ENCODE assay signal across 8 cellular contexts in genomic region chr1:33460947-33461629, GRCh38. TPM values are rescaled to one million over a fixed set of nuclear protein-coding genes. Genes with fewer than 3 reads are reported as not detected.
DNase-seq lines count a peak whose midpoint lies in the region; ATAC-seq, FAIRE-seq and TF ChIP-seq lines count a peak whose summit lies in the region.

No MANE protein-coding gene starts in this region.

- no peaks in the 10 kb centered on the region for H3K9me3 Mint-ChIP-seq in activated B cell treated with CpG ODN at 0.5 μM for 24 hours

- intact Hi-C loops in activated B cell treated with CpG ODN at 0.5 μM for 24 hours (cut with micrococcal nuclease) = loop anchor here (2.0 kb wide), 1 partner anchor 30 kb away; the partner anchor contains the start of gene PHC2

- no peak for FAIRE-seq in D721Med (lab: Jason Lieb, UNC)

- POLR2A ChIA-PET in activated B cell treated with CpG ODN at 0.5 μM for 24 hours (lab: Charles Lee) = interaction anchor here (0.7 to 1.4 kb wide), 2 partner anchors 206 to 334 kb away, joined by 3 read pairs; no protein-coding TSS in a partner anchor

- peak overlapping the region; percentile 76 for H3K4me3 Mint-ChIP-seq in activated B cell treated with CpG ODN at 0.5 μM for 24 hours

- peak overlapping the region; percentile 75 for H3K27ac Mint-ChIP-seq in activated B cell treated with CpG ODN at 0.5 μM for 24 hours

- peak; percentile 82 for ATAC-seq in GM18868 (IDR thresholded peaks at IDR 0.05; ENCODE audit: unreplicated experiment)
- ATAC-seq in HG03045 (IDR thresholded peaks at IDR 0.05; ENCODE audit: unreplicated experiment) = peak; percentile 70
- ATAC-seq in activated B cell treated with CpG ODN at 0.5 μM for 24 hours (ENCODE audit: low read depth) = peak; percentile 92

- H3K27me3 Mint-ChIP-seq in activated B cell treated with CpG ODN at 0.5 μM for 24 hours = no peaks in the 10 kb centered on the region

- CTCF ChIA-PET in activated B cell treated with CpG ODN at 0.5 μM for 24 hours (lab: Charles Lee) = interaction anchor here (1.3 to 2.5 kb wide), 3 partner anchors 10 to 166 kb away, joined by 4 to 10 read pairs (median 5); partner anchors contain the start of gene ZSCAN20

- DNase-seq in activated B cell treated with CpG ODN at 0.5 μM for 24 hours (no peak), putamen (ENCODE audit: low spot score) (peak; percentile 57), iPS-NIHi11 (ENCODE audit: low spot score) (no peak), NCI-H146 (lab: John Stamatoyannopoulos, UW) (no peak), NCI-H1417 (lab: John Stamatoyannopoulos, UW) (no peak), D721Med (ENCODE audit: insufficient read length, low spot score) (no peak)

- no peak for TF ChIP-seq CTCF in activated B cell treated with CpG ODN at 0.5 μM for 24 hours (IDR thresholded peaks at IDR 0.05)
- TF ChIP-seq CTCF in D721Med (IDR thresholded peaks at IDR 0.05; ENCODE audit: insufficient read depth, missing control alignments) = no peak

- no peaks in the 10 kb centered on the region for H3K36me3 Mint-ChIP-seq in activated B cell treated with CpG ODN at 0.5 μM for 24 hours (ENCODE audit: low read depth)

- H3K4me1 Mint-ChIP-seq in activated B cell treated with CpG ODN at 0.5 μM for 24 hours = peaks cover 49% of the 10 kb centered on the region

RNA-seq across cellular contexts. Expression of gene ZSCAN20, which starts 11.4 kb away (rescaled TPM):
- total RNA-seq in activated B cell treated with CpG ODN at 0.5 μM for 24 hours = 3.6 and 3.7 TPM in 2 replicates

RNA-seq across cellular contexts. Expression of gene PHC2, which starts 30.2 kb away (rescaled TPM):
- total RNA-seq in activated B cell treated with CpG ODN at 0.5 μM for 24 hours = 16.4 and 18.1 TPM in 2 replicates
